10 cellular contexts compared by ENCODE assay signal in the genomic region with DNA sequence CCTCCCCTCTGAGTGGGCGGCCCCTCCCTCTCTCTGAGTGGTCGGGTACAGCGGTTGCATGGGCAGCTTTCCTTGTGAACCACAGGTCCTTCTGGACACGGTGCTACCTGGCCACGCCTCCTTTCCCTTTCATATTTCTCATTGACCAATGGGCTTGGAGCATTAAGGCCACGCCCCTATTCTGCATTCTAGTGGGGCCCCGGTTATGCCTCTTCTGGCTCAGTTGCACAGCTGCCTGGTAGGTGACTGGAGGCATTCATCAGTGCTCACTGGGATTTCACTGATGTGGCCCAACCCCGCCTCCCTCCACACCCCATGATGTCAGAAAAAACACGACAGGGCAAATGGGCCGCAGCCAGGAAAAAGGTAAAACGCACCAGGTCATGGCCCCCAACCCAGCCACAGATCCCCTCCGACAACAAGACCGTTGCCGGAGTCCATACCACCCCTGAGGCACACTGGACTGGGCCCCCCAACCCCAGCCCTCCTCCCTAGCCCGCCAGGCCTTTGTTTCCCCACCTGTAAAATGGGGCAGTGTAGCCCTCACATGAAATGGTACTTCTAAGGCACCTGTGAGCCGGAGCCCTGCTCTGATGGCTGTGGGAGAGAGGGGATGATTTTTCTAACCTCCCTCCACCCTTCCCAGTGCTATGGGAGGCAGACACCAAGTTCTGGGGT. TPM values are rescaled to one million over a fixed set of nuclear protein-coding genes. Genes with fewer than 3 reads are reported as not detected.
DNase-seq lines count a peak whose midpoint lies in the region; ATAC-seq and TF ChIP-seq lines count a peak whose summit lies in the region.
"Had no signal": no experiment of that assay in that cellular context is flagged by ENCODE, and none has a peak within 500 bp of the region (broad histone marks: within the 10 kb centered on the region; RNA-seq: fewer than 3 reads in every experiment).

No MANE protein-coding gene starts in this region.

- TF ChIP-seq CTCF in right atrium auricular region (IDR thresholded peaks at IDR 0.05) (no peak), heart right ventricle (IDR thresholded peaks at IDR 0.05) (no peak), transverse colon (IDR thresholded peaks at IDR 0.05) (no peak), uterus (IDR thresholded peaks at IDR 0.05) (no peak)

- H3K36me3 ChIP-seq in right atrium auricular region (no peaks in the 10 kb centered on the region), heart right ventricle (no peaks in the 10 kb centered on the region), MG63 (no peaks in the 10 kb centered on the region), transverse colon (no peaks in the 10 kb centered on the region), uterus (no peaks in the 10 kb centered on the region)

- no peak overlapping the region for H3K27ac Mint-ChIP-seq in activated CD4-positive, alpha-beta memory T cell treated with anti-CD3 and anti-CD28 coated beads, Interleukin-2, amount 10 ng/mL, durations not matched to agents 7 days and 5 days
- H3K27ac Mint-ChIP-seq: HFFc6 had no signal

- DNase-seq in right atrium auricular region (ENCODE audit: low spot score): peak; percentile 28
- DNase-seq in heart right ventricle: no peak
- peak; percentile 41 for DNase-seq in MG63
- peak; percentile 38 for DNase-seq in activated CD4-positive, alpha-beta memory T cell treated with anti-CD3 and anti-CD28 coated beads, Interleukin-2, amount 10 ng/mL, durations not matched to agents 7 days and 5 days
- DNase-seq in transverse colon: peak; percentile 57
- no peak for DNase-seq in uterus
- no peak for DNase-seq in NCI-H1048 (lab: John Stamatoyannopoulos, UW)
- DNase-seq: HFFc6, NCI-H1105 had no signal

- intact Hi-C loops in heart right ventricle (cut with DNase I): no loop called here
- intact Hi-C loops in transverse colon (cut with DNase I; ENCODE audit: low total_unique reads): no loop called here
- intact Hi-C loops in uterus (cut with DNase I; ENCODE audit: low total_unique reads): no loop called here

- 79 to 84% methylated on average over 16 of the region's 16 CpGs for WGBS in heart right ventricle, 2 donors
- WGBS in transverse colon (ENCODE audit: low coverage in 1 of 2), 2 donors: 60 to 64% methylated on average over 5 to 16 of the region's 16 CpGs

- H3K4me3 ChIP-seq in right atrium auricular region (no peak overlapping the region), heart right ventricle (no peak overlapping the region), MG63 (no peak overlapping the region), transverse colon (no peak overlapping the region), uterus (no peak overlapping the region)

- no peaks in the 10 kb centered on the region for H3K9me3 ChIP-seq in right atrium auricular region
- no peaks in the 10 kb centered on the region for H3K9me3 ChIP-seq in heart right ventricle
- no peaks in the 10 kb centered on the region for H3K9me3 ChIP-seq in MG63
- no peaks in the 10 kb centered on the region for H3K9me3 ChIP-seq in transverse colon
- H3K9me3 ChIP-seq in uterus: no peaks in the 10 kb centered on the region

- POLR2A ChIA-PET in activated CD4-positive, alpha-beta memory T cell treated with anti-CD3 and anti-CD28 coated beads, Interleukin-2, amount 10 ng/mL, durations not matched to agents 7 days and 5 days (lab: Charles Lee): no interaction called here

- TF ChIP-seq POLR2A in transverse colon (IDR thresholded peaks at IDR 0.05): no peak
- no peak for TF ChIP-seq POLR2A in uterus (IDR thresholded peaks at IDR 0.05)

- H3K27ac ChIP-seq in right atrium auricular region: no peak overlapping the region
- no peak overlapping the region for H3K27ac ChIP-seq in heart right ventricle
- H3K27ac ChIP-seq in transverse colon: no peak overlapping the region
- no peak overlapping the region for H3K27ac ChIP-seq in uterus

- H3K27me3 ChIP-seq in right atrium auricular region: no peaks in the 10 kb centered on the region
- no peaks in the 10 kb centered on the region for H3K27me3 ChIP-seq in heart right ventricle
- H3K27me3 ChIP-seq in MG63: no peaks in the 10 kb centered on the region
- no peaks in the 10 kb centered on the region for H3K27me3 ChIP-seq in transverse colon
- no peaks in the 10 kb centered on the region for H3K27me3 ChIP-seq in uterus

- no peak for TF ChIP-seq EP300 in transverse colon (IDR thresholded peaks at IDR 0.05; ENCODE audit: low read depth)

- H3K9me3 Mint-ChIP-seq in activated CD4-positive, alpha-beta memory T cell treated with anti-CD3 and anti-CD28 coated beads, Interleukin-2, amount 10 ng/mL, durations not matched to agents 7 days and 5 days: no peaks in the 10 kb centered on the region
- H3K9me3 Mint-ChIP-seq: HFFc6 had no signal

- H3K4me1 ChIP-seq in right atrium auricular region (peaks cover 0 to 12% of the 10 kb centered on the region in 2 donors), heart right ventricle (peaks cover 0 to 13% (median 0%) of the 10 kb centered on the region in 9 donors), transverse colon (peaks cover 3 to 13% (median 6%) of the 10 kb centered on the region in 4 donors), uterus (no peaks in the 10 kb centered on the region)

- CTCF ChIA-PET in activated CD4-positive, alpha-beta memory T cell treated with anti-CD3 and anti-CD28 coated beads, Interleukin-2, amount 10 ng/mL, durations not matched to agents 7 days and 5 days (lab: Charles Lee): interaction anchor here (1.2 to 4.3 kb wide), 4 partner anchors 11 to 148 kb away, joined by 3 to 49 read pairs (median 7); no protein-coding TSS in a partner anchor

- H3K4me3 Mint-ChIP-seq in activated CD4-positive, alpha-beta memory T cell treated with anti-CD3 and anti-CD28 coated beads, Interleukin-2, amount 10 ng/mL, durations not matched to agents 7 days and 5 days: no peak overlapping the region
- H3K4me3 Mint-ChIP-seq: HFFc6 had no signal

- ATAC-seq in heart right ventricle (no peak), GM21737 (IDR thresholded peaks at IDR 0.05; ENCODE audit: unreplicated experiment) (no peak)

- H3K4me1 Mint-ChIP-seq in activated CD4-positive, alpha-beta memory T cell treated with anti-CD3 and anti-CD28 coated beads, Interleukin-2, amount 10 ng/mL, durations not matched to agents 7 days and 5 days: peaks cover 19% of the 10 kb centered on the region

- H3K36me3 Mint-ChIP-seq in activated CD4-positive, alpha-beta memory T cell treated with anti-CD3 and anti-CD28 coated beads, Interleukin-2, amount 10 ng/mL, durations not matched to agents 7 days and 5 days (ENCODE audit: low read depth): no peaks in the 10 kb centered on the region

- in situ Hi-C loops in transverse colon (cut with MboI; ENCODE audit: low pct_ligation_motif_present in 1 of 4, low pct_unique_long_range_greater_than_20kb in 1 of 4, low sequenced_read_pairs in 3 of 4): no loop called here

- peaks cover 16% of the 10 kb centered on the region for H3K27me3 Mint-ChIP-seq in activated CD4-positive, alpha-beta memory T cell treated with anti-CD3 and anti-CD28 coated beads, Interleukin-2, amount 10 ng/mL, durations not matched to agents 7 days and 5 days

RNA-seq across cellular contexts. Expression of gene NGRN, which starts 26.3 kb away (rescaled TPM):
- total RNA-seq in right atrium auricular region: 100 to 1,000 TPM; 107 to 110 TPM
- total RNA-seq in heart right ventricle: 100 to 1,000 TPM; 109 to 139 (median 119) TPM
- 100 to 1,000 TPM in 1 of 2 donors, 10 to 100 TPM in 1; 56.5 to 119 TPM for polyA plus RNA-seq in heart right ventricle
- total RNA-seq in MG63 (2014; rRNA removed; shearing (Covaris generic); ENCODE audit: low replicate concordance): 83.1 and 134 TPM in 2 replicates
- 10 to 100 TPM; 27.4 to 28.3 TPM for total RNA-seq in activated CD4-positive, alpha-beta memory T cell treated with anti-CD3 and anti-CD28 coated beads, Interleukin-2, amount 10 ng/mL, durations not matched to agents 7 days and 5 days
- total RNA-seq in transverse colon: 10 to 100 TPM; 27.7 to 58.3 (median 44.5) TPM
- 100 to 1,000 TPM in 1 of 4 donors, 10 to 100 TPM in 3; 35.6 to 119 (median 69.4) TPM for total RNA-seq in uterus

RNA-seq across cellular contexts. Expression of gene TTLL13, which starts 42.5 kb away (rescaled TPM):
- total RNA-seq in right atrium auricular region (not detected), heart right ventricle (under 1 TPM in 6 of 10 donors, not detected in 4; 0.19 to 0.78 (median 0.24) TPM), transverse colon (under 1 TPM in 1 of 4 donors, not detected in 3; 0.27 TPM), uterus (under 1 TPM in 1 of 4 donors, not detected in 3; 0.41 TPM)
- under 1 TPM; 0.09 to 0.44 TPM for polyA plus RNA-seq in heart right ventricle
- 0.07 TPM in 1 of 2 replicates, not detected in the other for total RNA-seq in MG63 (2014; rRNA removed; shearing (Covaris generic); ENCODE audit: low replicate concordance)
- under 1 TPM; 0.45 to 0.58 TPM for total RNA-seq in activated CD4-positive, alpha-beta memory T cell treated with anti-CD3 and anti-CD28 coated beads, Interleukin-2, amount 10 ng/mL, durations not matched to agents 7 days and 5 days

RNA-seq across cellular contexts. Expression of gene GDPGP1, which starts 57.8 kb away (rescaled TPM):
- 10 to 100 TPM in 1 of 2 donors, 1 to 10 TPM in 1; 8.6 to 16.1 TPM for total RNA-seq in right atrium auricular region
- total RNA-seq in heart right ventricle: 10 to 100 TPM; 11.4 to 16.3 (median 13.0) TPM
- 1 to 10 TPM; 3.0 to 4.9 TPM for polyA plus RNA-seq in heart right ventricle
- total RNA-seq in MG63 (2014; rRNA removed; shearing (Covaris generic); ENCODE audit: low replicate concordance): 0.86 and 6.4 TPM in 2 replicates
- 10 to 100 TPM; 10.3 to 10.5 TPM for total RNA-seq in activated CD4-positive, alpha-beta memory T cell treated with anti-CD3 and anti-CD28 coated beads, Interleukin-2, amount 10 ng/mL, durations not matched to agents 7 days and 5 days
- 10 to 100 TPM in 3 of 4 donors, 1 to 10 TPM in 1; 6.8 to 28.8 (median 21.3) TPM for total RNA-seq in transverse colon
- 10 to 100 TPM in 1 of 4 donors, 1 to 10 TPM in 1, under 1 TPM in 2; under 0.01 to 15.0 (median 4.0) TPM for total RNA-seq in uterus

RNA-seq across cellular contexts. Expression of gene CIB1, which starts 58.1 kb away (rescaled TPM):
- total RNA-seq in right atrium auricular region (10 to 100 TPM; 24.9 to 31.1 TPM), heart right ventricle (10 to 100 TPM; 70.5 to 95.6 (median 77.7) TPM), transverse colon (100 to 1,000 TPM in 3 of 4 donors, 10 to 100 TPM in 1; 38.4 to 156 (median 131) TPM), uterus (10 to 100 TPM in 3 of 4 donors, 1 to 10 TPM in 1; 9.5 to 80.7 (median 49.2) TPM)
- 100 to 1,000 TPM in 1 of 2 donors, 10 to 100 TPM in 1; 80.2 to 144 TPM for polyA plus RNA-seq in heart right ventricle
- total RNA-seq in MG63 (2014; rRNA removed; shearing (Covaris generic); ENCODE audit: low replicate concordance): 48.7 and 158 TPM in 2 replicates
- 100 to 1,000 TPM; 118 to 120 TPM for total RNA-seq in activated CD4-positive, alpha-beta memory T cell treated with anti-CD3 and anti-CD28 coated beads, Interleukin-2, amount 10 ng/mL, durations not matched to agents 7 days and 5 days

Comparison
In these comparisons a context has a peak if more than half of its experiments do, and no peak if none do; other contexts are left out.
1. DNase-seq: peak in right atrium auricular region (single experiment), MG63 (single experiment), activated CD4-positive, alpha-beta memory T cell treated with anti-CD3 and anti-CD28 coated beads, Interleukin-2, amount 10 ng/mL, durations not matched to agents 7 days and 5 days (single experiment) and transverse colon (single experiment); none in heart right ventricle (0 of 2), uterus (0 of 2) and NCI-H1048 (single experiment).